Comparison of ENCODE assay signal across 20 cellular contexts in genomic region chr15:57780461-57780860, GRCh38.
"Had no signal": no experiment of that assay in that cellular context is flagged by ENCODE, and none has a peak within 500 bp of the region (broad histone marks: within the 10 kb centered on the region; RNA-seq: fewer than 3 reads in every experiment).

No MANE protein-coding gene starts in this region.

- H3K27me3 ChIP-seq: brain microvascular endothelial cell, dorsolateral prefrontal cortex, gastrocnemius medialis, thyroid gland had no signal

- H3K27ac Mint-ChIP-seq: activated CD8-positive, alpha-beta T cell treated with anti-CD3 and anti-CD28 coated beads, Interleukin-2, amount 10 ng/mL, durations not matched to agents 7 days and 5 days; activated naive CD4-positive, alpha-beta T cell treated with anti-CD3 and anti-CD28 coated beads, Interleukin-2, amount 10 ng/mL, durations not matched to agents 7 days and 5 days; activated T-cell treated with anti-CD3 and anti-CD28 coated beads, Interleukin-2, amount 50 U/mL, for 24 hours; activated T-helper 2 cell treated with anti-CD3 and anti-CD28 coated beads, Interferon-gamma antibody, Interleukin-2, Interleukin-4, amounts not matched to agents 10 μg/mL and 5 μg/mL and 100 μg/mL, durations not matched to agents 14 hours and 24 hours and 36 hours; nephron had no signal

- ATAC-seq: activated CD8-positive, alpha-beta T cell treated with anti-CD3 and anti-CD28 coated beads, Interleukin-2, amount 10 ng/mL, durations not matched to agents 7 days and 5 days had no signal

- H3K36me3 ChIP-seq: brain microvascular endothelial cell, gastrocnemius medialis, thyroid gland had no signal

- H3K9me3 ChIP-seq: gastrocnemius medialis, thyroid gland had no signal

- H3K9me3 Mint-ChIP-seq: activated T-cell treated with anti-CD3 and anti-CD28 coated beads, Interleukin-2, amount 50 U/mL, for 24 hours; activated T-helper 2 cell treated with anti-CD3 and anti-CD28 coated beads, Interferon-gamma antibody, Interleukin-2, Interleukin-4, amounts not matched to agents 10 μg/mL and 5 μg/mL and 100 μg/mL, durations not matched to agents 14 hours and 24 hours and 36 hours; nephron had no signal

- H3K36me3 Mint-ChIP-seq: activated naive CD4-positive, alpha-beta T cell treated with anti-CD3 and anti-CD28 coated beads, Interleukin-2, amount 10 ng/mL, durations not matched to agents 7 days and 5 days had no signal

- H3K4me3 Mint-ChIP-seq: activated CD8-positive, alpha-beta T cell treated with anti-CD3 and anti-CD28 coated beads, Interleukin-2, amount 10 ng/mL, durations not matched to agents 7 days and 5 days; activated naive CD4-positive, alpha-beta T cell treated with anti-CD3 and anti-CD28 coated beads, Interleukin-2, amount 10 ng/mL, durations not matched to agents 7 days and 5 days; activated T-cell treated with anti-CD3 and anti-CD28 coated beads, Interleukin-2, amount 50 U/mL, for 24 hours; nephron had no signal

- FAIRE-seq: colon, keratinocyte, TTC549 had no signal

- H3K4me1 ChIP-seq: gastrocnemius medialis, thyroid gland had no signal

- H3K27ac ChIP-seq: brain microvascular endothelial cell, dorsolateral prefrontal cortex, gastrocnemius medialis, thyroid gland had no signal

- H3K4me3 ChIP-seq: dorsolateral prefrontal cortex, gastrocnemius medialis, lung, thyroid gland had no signal

- DNase-seq: activated CD4-positive, alpha-beta T cell treated with anti-CD3 and anti-CD28 coated beads for 48 hours; activated CD8-positive, alpha-beta T cell treated with anti-CD3 and anti-CD28 coated beads, Interleukin-2, amount 10 ng/mL, durations not matched to agents 7 days and 5 days; activated naive CD4-positive, alpha-beta T cell treated with anti-CD3 and anti-CD28 coated beads, Interleukin-2, amount 10 ng/mL, durations not matched to agents 7 days and 5 days; activated T-cell treated with anti-CD3 and anti-CD28 coated beads, Interleukin-2, amount 50 U/mL, for 24 hours; aorta; brain microvascular endothelial cell; central memory CD4-positive, alpha-beta T cell; dorsolateral prefrontal cortex; gastrocnemius medialis; head of caudate nucleus; occipital lobe; retina; stimulated activated naive CD4-positive, alpha-beta T cell; thyroid gland had no signal
